In the genomic region with DNA sequence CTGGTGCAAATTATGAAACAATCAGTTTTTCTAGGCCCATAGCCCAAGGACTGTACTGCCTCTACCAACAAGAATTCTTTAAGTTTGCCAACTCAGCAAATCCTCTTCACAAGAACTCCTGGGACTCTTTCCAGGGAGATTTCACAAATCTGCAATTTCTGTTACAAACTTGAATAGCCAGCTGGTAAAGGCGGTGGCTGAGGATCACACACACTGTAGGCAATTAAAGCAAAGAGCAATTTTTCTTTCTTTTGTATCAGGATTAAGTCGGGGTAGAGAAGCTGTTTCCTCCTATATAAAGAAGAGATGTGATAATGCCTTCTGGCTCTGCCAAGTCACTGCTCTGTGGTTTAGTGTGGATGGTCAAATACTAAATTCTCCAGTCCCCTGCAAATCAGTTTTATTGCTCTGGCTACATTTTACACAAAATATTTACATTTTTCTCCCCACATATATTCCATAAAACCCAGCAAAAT, we compare ENCODE assay signal across 8 cellular contexts. TPM values are rescaled to one million over a fixed set of nuclear protein-coding genes. Genes with fewer than 3 reads are reported as not detected.
A peak's percentile ranks its signal among the peaks of the same experiment; 100 is the strongest.
DNase-seq lines count a peak whose midpoint lies in the region; ATAC-seq, FAIRE-seq and TF ChIP-seq lines count a peak whose summit lies in the region.

No MANE protein-coding gene starts in this region.

- H3K27me3 ChIP-seq in esophagus muscularis mucosa = no peaks in the 10 kb centered on the region

- H3K27ac ChIP-seq in SK-N-MC = peak overlapping the region; percentile 95
- H3K27ac ChIP-seq in esophagus muscularis mucosa (replicated peaks in 1 of 4) = peak overlapping the region in 3 of 4 donors; percentile 8 to 94 (median 43)

- no peak for FAIRE-seq in GM12891 (lab: Jason Lieb, UNC)

- TF ChIP-seq CTCF in esophagus muscularis mucosa (IDR thresholded peaks at IDR 0.05) (no peak), omental fat pad (IDR thresholded peaks at IDR 0.05) (no peak)

- no peak for TF ChIP-seq POLR2A in esophagus muscularis mucosa (IDR thresholded peaks at IDR 0.05; ENCODE audit: low read depth)
- TF ChIP-seq POLR2A in GM12891 (IDR thresholded peaks at IDR 0.05; ENCODE audit: low read depth, low read length) = no peak

- peak; percentile 77 for ATAC-seq in omental fat pad (ENCODE audit: low FRiP score)
- ATAC-seq in HG03521 (IDR thresholded peaks at IDR 0.05; ENCODE audit: unreplicated experiment) = no peak
- no peak for ATAC-seq in HG03039 (IDR thresholded peaks at IDR 0.05; ENCODE audit: unreplicated experiment)

- peak overlapping the region; percentile 82 for H3K9ac ChIP-seq in SK-N-MC (ENCODE audit: insufficient read length)

- peaks cover 20 to 35% (median 31%) of the 10 kb centered on the region in 4 donors for H3K4me1 ChIP-seq in esophagus muscularis mucosa

- intact Hi-C loops in esophagus muscularis mucosa (cut with DNase I) = loop anchor here (2.0 to 5.0 kb wide), 3 partner anchors 64 to 98 kb away; a partner anchor contains a TSS

- H3K9me3 ChIP-seq in SK-N-MC (ENCODE audit: low read depth, low read length) (no peaks in the 10 kb centered on the region), esophagus muscularis mucosa (no peaks in the 10 kb centered on the region)

- H3K36me3 ChIP-seq in SK-N-MC (ENCODE audit: insufficient read depth, low read length) = peaks cover 12% of the 10 kb centered on the region
- H3K36me3 ChIP-seq in esophagus muscularis mucosa = peaks cover 0 to 12% (median 0%) of the 10 kb centered on the region in 4 donors

- DNase-seq in NOMO-1 treated with DMSO at 0.1 percent for 48 hours (lab: John Stamatoyannopoulos, UW; ENCODE audit: unreplicated experiment) (peak; percentile 12), NOMO-1 treated with dmso at 0.1 percent for 144 hours (lab: John Stamatoyannopoulos, UW; ENCODE audit: unreplicated experiment) (no peak), SK-N-MC (ENCODE audit: low read depth, low spot score) (peak; percentile 90), esophagus muscularis mucosa (ENCODE audit: extremely low spot score) (no peak), omental fat pad (ENCODE audit: low spot score) (no peak), GM12891 (ENCODE audit: insufficient read length, low spot score) (no peak)

- 7% methylated on average over 2 of the region's 2 CpGs for WGBS in esophagus muscularis mucosa

- H3K4me3 ChIP-seq in SK-N-MC (peak overlapping the region; percentile 100), esophagus muscularis mucosa (peak overlapping the region in 2 of 4 donors; percentile 7 to 8)

- no peak for TF ChIP-seq EP300 in esophagus muscularis mucosa (IDR thresholded peaks at IDR 0.05)

TF ChIP-seq in GM12891, 5 proteins besides CTCF, POLR2A, EP300 and RAD21:
- TF ChIP-seq TAF1 (IDR thresholded peaks at IDR 0.05; ENCODE audit: low read depth, low read length) (no peak), PAX5 (IDR thresholded peaks at IDR 0.05; ENCODE audit: insufficient read depth, low read length, severe bottlenecking) (no peak), POU2F2 (IDR thresholded peaks at IDR 0.05; ENCODE audit: low read depth, low read length) (no peak), POLR2AphosphoS5 (IDR thresholded peaks at IDR 0.05; ENCODE audit: low read depth, low read length) (no peak), SPI1 (IDR thresholded peaks at IDR 0.05; ENCODE audit: low read depth, low read length) (no peak)

RNA-seq across cellular contexts. Expression of a gene that starts 1.7 kb away (rescaled TPM):
- total RNA-seq in esophagus muscularis mucosa (10 to 100 TPM; 42.6 to 73.1 (median 66.1) TPM), omental fat pad (100 to 1,000 TPM in 3 of 4 donors, 10 to 100 TPM in 1; 66.5 to 176 (median 131) TPM)
- polyA plus RNA-seq in GM12891 (2012; ENCODE audit: low read depth, missing spikeins) = 29.9 TPM

Comparison
In these comparisons a context has a peak if more than half of its experiments do, and no peak if none do; other contexts are left out.
1. DNase-seq: peak in NOMO-1 treated with DMSO at 0.1 percent for 48 hours (single experiment) and SK-N-MC (single experiment); none in NOMO-1 treated with dmso at 0.1 percent for 144 hours (single experiment), esophagus muscularis mucosa (single experiment), omental fat pad (single experiment) and GM12891 (single experiment).